In genomic region chr16:77721752-77722314, GRCh38 we compare ENCODE assay signal across 8 cellular contexts. TPM values are rescaled to one million over a fixed set of nuclear protein-coding genes. Genes with fewer than 3 reads are reported as not detected.
DNase-seq lines count a peak whose midpoint lies in the region; ATAC-seq and TF ChIP-seq lines count a peak whose summit lies in the region.

No MANE protein-coding gene starts in this region.

- ATAC-seq in right cardiac atrium (no peak), left ventricle myocardium superior (no peak), HG03280 (IDR thresholded peaks at IDR 0.05; ENCODE audit: unreplicated experiment) (peak; percentile 32)

- H3K27me3 ChIP-seq in right cardiac atrium (ENCODE audit: control insufficient read depth, insufficient read depth) (no peaks in the 10 kb centered on the region), colonic mucosa (no peaks in the 10 kb centered on the region)

- H3K4me3 ChIP-seq in right cardiac atrium (ENCODE audit: low read length) (peak overlapping the region; percentile 28), colonic mucosa (peak overlapping the region; percentile 11), skeletal muscle cell (ENCODE audit: low read depth, low read length) (peak overlapping the region; percentile 31)

- TF ChIP-seq CTCF in colonic mucosa (IDR thresholded peaks at IDR 0.05): no peak

- intact Hi-C loops in right cardiac atrium (cut with DNase I): no loop called here
- intact Hi-C loops in left ventricle myocardium superior (cut with micrococcal nuclease): no loop called here
- intact Hi-C loops in colonic mucosa (cut with DNase I): no loop called here

- WGBS in right cardiac atrium: 60% methylated on average over 12 of the region's 12 CpGs

- H3K36me3 ChIP-seq in colonic mucosa: no peaks in the 10 kb centered on the region

- H3K9ac ChIP-seq in colonic mucosa (ENCODE audit: low read depth in 2 of 2, low read length in 2 of 2): peak overlapping the region in 1 of 2 donors; percentile 3

- DNase-seq in right cardiac atrium (no peak), left ventricle myocardium superior (no peak), colonic mucosa (no peak), skeletal muscle cell (ENCODE audit: low read depth) (no peak), NCI-H510A treated with DMSO at 0.1 percent for 48 hours (lab: John Stamatoyannopoulos, UW) (no peak), amniotic stem cell (lab: John Stamatoyannopoulos, UW) (no peak)
- DNase-seq in stimulated activated CD4-positive, alpha-beta T cell treated with anti-CD3 and anti-CD28 coated beads, Interleukin-1b, Interleukin-23, amount 100 ng/mL, for 48 hours: no peak

- peaks cover 2% of the 10 kb centered on the region for H3K4me1 ChIP-seq in right cardiac atrium (ENCODE audit: control insufficient read depth, insufficient read depth, low read length)
- H3K4me1 ChIP-seq in colonic mucosa: no peaks in the 10 kb centered on the region

- no peak overlapping the region for H3K27ac ChIP-seq in right cardiac atrium (ENCODE audit: low read length)
- H3K27ac ChIP-seq in colonic mucosa: no peak overlapping the region

- H3K9me3 ChIP-seq in right cardiac atrium (ENCODE audit: control insufficient read depth, low read length) (no peaks in the 10 kb centered on the region), colonic mucosa (no peaks in the 10 kb centered on the region)

RNA-seq across cellular contexts. Expression of gene NUDT7, which starts 0.5 kb away (rescaled TPM):
- total RNA-seq in right cardiac atrium: 10 to 100 TPM; 15.2 to 36.3 (median 32.7) TPM
- polyA plus RNA-seq in right cardiac atrium: 44.3 TPM
- total RNA-seq in left ventricle myocardium superior: 41.2 TPM
- total RNA-seq in colonic mucosa: 10 to 100 TPM; 12.7 to 17.7 TPM
